Comparison of ENCODE assay signal across 8 cellular contexts in genomic region chr15:68783226-68784054, GRCh38. TPM values are rescaled to one million over a fixed set of nuclear protein-coding genes. Genes with fewer than 3 reads are reported as not detected.
A peak's percentile ranks its signal among the peaks of the same experiment; 100 is the strongest.
DNase-seq lines count a peak whose midpoint lies in the region; ATAC-seq and TF ChIP-seq lines count a peak whose summit lies in the region.

No MANE protein-coding gene starts in this region.

- peak; percentile 86 for TF ChIP-seq CTCF in DOHH2 (IDR thresholded peaks at IDR 0.05; ENCODE audit: low read depth, low read length, poor library complexity, severe bottlenecking)
- TF ChIP-seq CTCF in foreskin keratinocyte (conservative IDR thresholded peaks at IDR 0.05) = peak; percentile 73
- TF ChIP-seq CTCF in smooth muscle cell (IDR thresholded peaks at IDR 0.05; ENCODE audit: borderline replicate concordance, insufficient read depth, poor library complexity, severe bottlenecking) = peak; percentile 51

- H3K9me3 ChIP-seq in DOHH2 (ENCODE audit: control insufficient read depth, insufficient read depth, low read length) = no peaks in the 10 kb centered on the region
- H3K9me3 ChIP-seq in smooth muscle cell (replicated peaks; ENCODE audit: low read depth) = no peaks in the 10 kb centered on the region

- DNase-seq in NCI-H460 (ENCODE audit: extremely low read depth, low read depth) (peak; percentile 13), foreskin keratinocyte (no peak), smooth muscle cell (lab: John Stamatoyannopoulos, UW; ENCODE audit: unreplicated experiment) (no peak), NCI-H2081 (lab: John Stamatoyannopoulos, UW) (no peak), cerebellum (ENCODE audit: low spot score) (no peak)
- DNase-seq in activated T-cell treated with anti-CD3 and anti-CD28 coated beads, Interleukin-2, amount 50 U/mL, for 72 hours = peak; percentile 67

- H3K9me2 ChIP-seq in DOHH2 (replicated peaks; ENCODE audit: control insufficient read depth, low read length) = no peaks in the 10 kb centered on the region

- H3K9me3 Mint-ChIP-seq in activated T-cell treated with anti-CD3 and anti-CD28 coated beads, Interleukin-2, amount 50 U/mL, for 72 hours = no peaks in the 10 kb centered on the region

- WGBS in smooth muscle cell (ENCODE audit: low lambda C conversion rate) = 99% methylated on average over 9 of the region's 9 CpGs

- no peak overlapping the region for H2AFZ ChIP-seq in smooth muscle cell (ENCODE audit: low read depth)

- H3K27me3 ChIP-seq in DOHH2 (ENCODE audit: control insufficient read depth, low read length) (no peaks in the 10 kb centered on the region), foreskin keratinocyte (no peaks in the 10 kb centered on the region), smooth muscle cell (ENCODE audit: low read depth) (no peaks in the 10 kb centered on the region)

- no peak overlapping the region for H3K9ac ChIP-seq in smooth muscle cell (ENCODE audit: low read depth)

- H3K27ac ChIP-seq in DOHH2 (ENCODE audit: low read depth, low read length) (no peak overlapping the region), foreskin keratinocyte (no peak overlapping the region), smooth muscle cell (ENCODE audit: low read depth) (no peak overlapping the region)

- H3K79me2 ChIP-seq in DOHH2 (ENCODE audit: control insufficient read depth, low read length) (peaks cover 29% of the 10 kb centered on the region), smooth muscle cell (ENCODE audit: low read depth) (peaks cover 11% of the 10 kb centered on the region)

- peak overlapping the region; percentile 48 to 71 for H3K4me3 Mint-ChIP-seq in activated T-cell treated with anti-CD3 and anti-CD28 coated beads, Interleukin-2, amount 50 U/mL, for 72 hours

- H3K36me3 ChIP-seq in DOHH2 (ENCODE audit: control insufficient read depth, low read length) (peaks cover 94% of the 10 kb centered on the region), smooth muscle cell (ENCODE audit: low read depth) (peaks cover 4% of the 10 kb centered on the region)

- peaks cover 38% of the 10 kb centered on the region for H3K4me1 Mint-ChIP-seq in activated T-cell treated with anti-CD3 and anti-CD28 coated beads, Interleukin-2, amount 50 U/mL, for 72 hours (ENCODE audit: low read depth)

- ATAC-seq in activated T-cell treated with anti-CD3 and anti-CD28 coated beads, Interleukin-2, amount 50 U/mL, for 72 hours (replicated peaks in 1 of 2) = peak; percentile 77 to 81
- ATAC-seq in foreskin keratinocyte = peak; percentile 58
- ATAC-seq in HG03378 (IDR thresholded peaks at IDR 0.05; ENCODE audit: unreplicated experiment) = no peak

- H3F3A ChIP-seq in DOHH2 (ENCODE audit: control insufficient read depth, insufficient read depth) (peaks cover 18% of the 10 kb centered on the region), smooth muscle cell (ENCODE audit: low read depth) (no peaks in the 10 kb centered on the region)

- H3K4me1 ChIP-seq in DOHH2 (ENCODE audit: control insufficient read depth, low read length) (no peaks in the 10 kb centered on the region), foreskin keratinocyte (peaks cover 5% of the 10 kb centered on the region), smooth muscle cell (ENCODE audit: low read depth) (no peaks in the 10 kb centered on the region)

- peaks cover 7 to 16% of the 10 kb centered on the region in 2 donors for H3K36me3 Mint-ChIP-seq in activated T-cell treated with anti-CD3 and anti-CD28 coated beads, Interleukin-2, amount 50 U/mL, for 72 hours (ENCODE audit: insufficient read depth in 2 of 2)

- no peak overlapping the region for H3K4me2 ChIP-seq in DOHH2 (ENCODE audit: low read length)
- H3K4me2 ChIP-seq in smooth muscle cell = no peak overlapping the region

- H3K4me3 ChIP-seq in DOHH2 (ENCODE audit: low read length) (no peak overlapping the region), smooth muscle cell (no peak overlapping the region)

- H3K27ac Mint-ChIP-seq in activated T-cell treated with anti-CD3 and anti-CD28 coated beads, Interleukin-2, amount 50 U/mL, for 72 hours = peak overlapping the region; percentile 29

- no peaks in the 10 kb centered on the region for H3K27me3 Mint-ChIP-seq in activated T-cell treated with anti-CD3 and anti-CD28 coated beads, Interleukin-2, amount 50 U/mL, for 72 hours (ENCODE audit: low read depth)

- H4K20me1 ChIP-seq in DOHH2 (ENCODE audit: control insufficient read depth, insufficient read depth, low read depth, low read length) (peaks cover 9% of the 10 kb centered on the region; the same call in 1 of the 2 replicates), smooth muscle cell (ENCODE audit: low read depth) (peaks cover 67% of the 10 kb centered on the region)

RNA-seq across cellular contexts. Expression of gene ANP32A, which starts 37.3 kb away (rescaled TPM):
- 110 and 130 TPM in 2 replicates for total RNA-seq in NCI-H460 (2014; rRNA removed; shearing (Covaris generic))
- 69.8 and 89.1 TPM in 2 replicates for polyA plus RNA-seq in NCI-H460 (2014; cell fraction: nucleus; rRNA removed)
- 100 to 1,000 TPM; 200 to 204 TPM for total RNA-seq in activated T-cell treated with anti-CD3 and anti-CD28 coated beads, Interleukin-2, amount 50 U/mL, for 72 hours
- total RNA-seq in foreskin keratinocyte (104 and 145 TPM in 2 replicates), smooth muscle cell (63.1 and 71.8 TPM in 2 replicates), cerebellum (82.8 TPM)
- polyA plus RNA-seq in foreskin keratinocyte (150 and 179 TPM in 2 replicates), smooth muscle cell (93.7 and 129 TPM in 2 replicates)

Comparison
In these comparisons a context has a peak if more than half of its experiments do, and no peak if none do; other contexts are left out.
1. DNase-seq: peak in NCI-H460 (single experiment) and activated T-cell treated with anti-CD3 and anti-CD28 coated beads, Interleukin-2, amount 50 U/mL, for 72 hours (2 of 2); none in foreskin keratinocyte (0 of 2), smooth muscle cell (single experiment), NCI-H2081 (0 of 2) and cerebellum (single experiment).
2. Peak in every context shown above with its lines, with median percentiles within 50 percentile points of each other: CTCF ChIP-seq.